Comparison of ENCODE assay signal across 17 cellular contexts in the genomic region with DNA sequence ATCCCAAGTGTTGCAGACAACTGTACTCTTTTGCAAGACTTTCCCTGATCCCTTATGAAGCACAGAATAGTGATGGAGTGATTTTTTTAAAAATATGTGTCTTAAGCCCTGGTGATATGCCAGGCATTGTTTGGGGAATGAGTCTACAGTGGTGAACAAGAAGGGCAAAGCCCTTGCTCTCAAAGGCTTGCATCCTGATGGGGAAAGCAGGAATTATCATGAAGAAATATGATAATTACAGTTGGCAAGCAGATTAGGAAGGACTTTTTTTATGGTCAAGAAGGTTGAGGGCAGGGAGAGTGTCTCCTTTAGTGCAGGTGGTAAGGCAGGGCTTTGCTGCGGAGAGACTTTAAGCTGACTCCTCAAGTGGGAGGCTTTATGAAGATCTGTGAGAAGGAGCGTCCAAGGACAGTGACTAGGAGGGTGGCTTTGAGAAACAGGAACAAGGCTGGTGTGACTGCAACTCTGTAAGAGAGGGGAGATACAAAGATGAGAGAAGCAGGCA.
DNase-seq lines count a peak whose midpoint lies in the region; ATAC-seq and TF ChIP-seq lines count a peak whose summit lies in the region.
"Had no signal": no experiment of that assay in that cellular context is flagged by ENCODE, and none has a peak within 500 bp of the region (broad histone marks: within the 10 kb centered on the region; RNA-seq: fewer than 3 reads in every experiment).

No MANE protein-coding gene starts in this region.

- no peak overlapping the region for H3K9ac ChIP-seq in GM23248

- no peaks in the 10 kb centered on the region for H3K79me2 ChIP-seq in GM23248 (ENCODE audit: insufficient read depth)

- no peak for TF ChIP-seq CTCF in mucosa of descending colon (IDR thresholded peaks at IDR 0.05)

- WGBS in GM23248 (ENCODE audit: low coverage in 1 of 2, low lambda C conversion rate in 2 of 2, missing lambda C conversion rate in 2 of 2), 2 experiments: 100% methylated on average over 2 of the region's 2 CpGs

- no peak for TF ChIP-seq POLR2A in GM18505 (IDR thresholded peaks at IDR 0.05; ENCODE audit: borderline replicate concordance, extremely low read depth, insufficient read depth, insufficient read length)

- no peak overlapping the region for H3K4me2 ChIP-seq in GM23248 (ENCODE audit: unreplicated experiment)

- H3F3A ChIP-seq in GM23248 (ENCODE audit: insufficient read depth): no peaks in the 10 kb centered on the region

- DNase-seq in T-helper 1 cell: no peak
- DNase-seq in GM23248: peak; percentile 60
- peak; percentile 54 for DNase-seq in dedifferentiated amniotic fluid mesenchymal stem cell (ENCODE audit: extremely low spot score)
- DNase-seq in mucosa of descending colon: no peak
- no peak for DNase-seq in NCI-H1436 (lab: John Stamatoyannopoulos, UW)
- DNase-seq in stimulated activated naive CD4-positive, alpha-beta T cell treated with Interleukin-2 at 50 U/mL for 16 hours (lab: John Stamatoyannopoulos, UW): no peak
- DNase-seq: activated CD4-positive, alpha-beta memory T cell treated with anti-CD3 and anti-CD28 coated beads for 36 hours; DMS 273 treated with DMSO at 0.1 percent for 48 hours; hippocampal formation; SJCRH30; stimulated activated CD4-positive, alpha-beta T cell treated with anti-CD3 and anti-CD28 coated beads, Interleukin-2, amount 100 ng/mL, for 24 hours; stimulated activated CD8-positive, alpha-beta memory T cell treated with anti-CD3 and anti-CD28 coated beads, Interleukin-4, amount 100 ng/mL, for 48 hours had no signal

- ATAC-seq in mucosa of descending colon (peak; percentile 55), GM18505 (IDR thresholded peaks at IDR 0.05; ENCODE audit: unreplicated experiment) (no peak)
- ATAC-seq: left lobe of liver had no signal

- no peaks in the 10 kb centered on the region for H3K27me3 ChIP-seq in GM23248 (replicated peaks; ENCODE audit: insufficient read depth)
- H3K27me3 ChIP-seq: SJCRH30, tibial nerve had no signal

- H3K27me3 Mint-ChIP-seq in T-helper 1 cell treated with Interleukin-12 subunit alpha and Interleukin-12 subunit beta and Interleukin-4 antibody, amounts not matched to agents 30 μg/mL and 1 μg/mL, for 36 hours (ENCODE audit: low read depth): no peaks in the 10 kb centered on the region
- H3K27me3 Mint-ChIP-seq: activated CD4-positive, alpha-beta memory T cell treated with anti-CD3 and anti-CD28 coated beads for 36 hours had no signal

- H3K4me1 ChIP-seq in GM23248 (ENCODE audit: insufficient read depth) (no peaks in the 10 kb centered on the region), mucosa of descending colon (ENCODE audit: low read depth) (peaks cover 8% of the 10 kb centered on the region)
- H3K4me1 ChIP-seq: SJCRH30 had no signal

- H3K27ac Mint-ChIP-seq in T-helper 1 cell treated with Interleukin-12 subunit alpha and Interleukin-12 subunit beta and Interleukin-4 antibody, amounts not matched to agents 30 μg/mL and 1 μg/mL, for 36 hours: peak overlapping the region; percentile 26
- H3K27ac Mint-ChIP-seq: activated CD4-positive, alpha-beta memory T cell treated with anti-CD3 and anti-CD28 coated beads for 36 hours had no signal

- H3K9me3 Mint-ChIP-seq in T-helper 1 cell treated with Interleukin-12 subunit alpha and Interleukin-12 subunit beta and Interleukin-4 antibody, amounts not matched to agents 30 μg/mL and 1 μg/mL, for 36 hours: no peaks in the 10 kb centered on the region
- H3K9me3 Mint-ChIP-seq: activated CD4-positive, alpha-beta memory T cell treated with anti-CD3 and anti-CD28 coated beads for 36 hours had no signal

- no peak overlapping the region for H3K4me3 Mint-ChIP-seq in T-helper 1 cell treated with Interleukin-12 subunit alpha and Interleukin-12 subunit beta and Interleukin-4 antibody, amounts not matched to agents 30 μg/mL and 1 μg/mL, for 36 hours
- H3K4me3 Mint-ChIP-seq: activated CD4-positive, alpha-beta memory T cell treated with anti-CD3 and anti-CD28 coated beads for 36 hours had no signal

- H3K4me3 ChIP-seq in GM23248 (no peak overlapping the region), mucosa of descending colon (no peak overlapping the region)
- H3K4me3 ChIP-seq: SJCRH30, tibial nerve had no signal

- no peak overlapping the region for H3K27ac ChIP-seq in GM23248
- H3K27ac ChIP-seq: 22Rv1, SJCRH30 had no signal

- no peaks in the 10 kb centered on the region for H3K9me2 ChIP-seq in GM23248 (ENCODE audit: insufficient read depth)

- peaks cover 47% of the 10 kb centered on the region for H3K36me3 Mint-ChIP-seq in T-helper 1 cell treated with Interleukin-12 subunit alpha and Interleukin-12 subunit beta and Interleukin-4 antibody, amounts not matched to agents 30 μg/mL and 1 μg/mL, for 36 hours (ENCODE audit: low read depth)

- H3K9me3 ChIP-seq in GM23248 (ENCODE audit: low read depth): no peaks in the 10 kb centered on the region
- H3K9me3 ChIP-seq in mucosa of descending colon: no peaks in the 10 kb centered on the region
- H3K9me3 ChIP-seq: SJCRH30, tibial nerve had no signal

- H2AFZ ChIP-seq in GM23248: no peak overlapping the region

- H3K4me1 Mint-ChIP-seq in T-helper 1 cell treated with Interleukin-12 subunit alpha and Interleukin-12 subunit beta and Interleukin-4 antibody, amounts not matched to agents 30 μg/mL and 1 μg/mL, for 36 hours (ENCODE audit: low read depth): peaks cover 11% of the 10 kb centered on the region

- intact Hi-C loops in mucosa of descending colon (cut with DNase I, micrococcal nuclease): no loop called here

- in situ Hi-C loops in GM23248 (cut with MboI): no loop called here

- H3K36me3 ChIP-seq in GM23248 (ENCODE audit: low read depth) (no peaks in the 10 kb centered on the region), mucosa of descending colon (ENCODE audit: low read depth) (no peaks in the 10 kb centered on the region)

- H4K20me1 ChIP-seq in GM23248 (ENCODE audit: insufficient read depth): no peaks in the 10 kb centered on the region

Comparison
In these comparisons a context has a peak if more than half of its experiments do, and no peak if none do; other contexts are left out.
1. DNase-seq: peak in GM23248 (single experiment) and dedifferentiated amniotic fluid mesenchymal stem cell (single experiment); none in T-helper 1 cell (0 of 5), mucosa of descending colon (0 of 3), NCI-H1436 (single experiment) and stimulated activated naive CD4-positive, alpha-beta T cell treated with Interleukin-2 at 50 U/mL for 16 hours (single experiment).